Comparison of ENCODE assay signal across 1 cellular context in genomic region chr22:43273902-43274484, GRCh38.
A peak's percentile ranks its signal among the peaks of the same experiment; 100 is the strongest.
TF ChIP-seq lines count a peak whose summit lies in the region.

No MANE protein-coding gene starts in this region.

TF ChIP-seq in HepG2, 621 proteins besides CTCF, POLR2A, EP300 and RAD21 (continued from another document):
- TF ChIP-seq, protein P1, sequence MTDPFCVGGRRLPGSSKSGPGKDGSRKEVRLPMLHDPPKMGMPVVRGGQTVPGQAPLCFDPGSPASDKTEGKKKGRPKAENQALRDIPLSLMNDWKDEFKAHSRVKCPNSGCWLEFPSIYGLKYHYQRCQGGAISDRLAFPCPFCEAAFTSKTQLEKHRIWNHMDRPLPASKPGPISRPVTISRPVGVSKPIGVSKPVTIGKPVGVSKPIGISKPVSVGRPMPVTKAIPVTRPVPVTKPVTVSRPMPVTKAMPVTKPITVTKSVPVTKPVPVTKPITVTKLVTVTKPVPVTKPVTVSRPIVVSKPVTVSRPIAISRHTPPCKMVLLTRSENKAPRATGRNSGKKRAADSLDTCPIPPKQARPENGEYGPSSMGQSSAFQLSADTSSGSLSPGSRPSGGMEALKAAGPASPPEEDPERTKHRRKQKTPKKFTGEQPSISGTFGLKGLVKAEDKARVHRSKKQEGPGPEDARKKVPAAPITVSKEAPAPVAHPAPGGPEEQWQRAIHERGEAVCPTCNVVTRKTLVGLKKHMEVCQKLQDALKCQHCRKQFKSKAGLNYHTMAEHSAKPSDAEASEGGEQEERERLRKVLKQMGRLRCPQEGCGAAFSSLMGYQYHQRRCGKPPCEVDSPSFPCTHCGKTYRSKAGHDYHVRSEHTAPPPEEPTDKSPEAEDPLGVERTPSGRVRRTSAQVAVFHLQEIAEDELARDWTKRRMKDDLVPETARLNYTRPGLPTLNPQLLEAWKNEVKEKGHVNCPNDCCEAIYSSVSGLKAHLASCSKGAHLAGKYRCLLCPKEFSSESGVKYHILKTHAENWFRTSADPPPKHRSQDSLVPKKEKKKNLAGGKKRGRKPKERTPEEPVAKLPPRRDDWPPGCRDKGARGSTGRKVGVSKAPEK (CRISPR knock-in tag; IDR thresholded peaks at IDR 0.05; ENCODE audit: borderline replicate concordance) = no peak
- TF ChIP-seq ZNF772 (CRISPR knock-in tag; IDR thresholded peaks at IDR 0.05) (no peak), HMGXB4 (CRISPR knock-in tag; IDR thresholded peaks at IDR 0.05; ENCODE audit: borderline replicate concordance in 1 of 2, low read depth in 1 of 2) (no peak), ZNF841 (CRISPR knock-in tag; IDR thresholded peaks at IDR 0.05; ENCODE audit: borderline replicate concordance) (no peak), IKZF4 (CRISPR knock-in tag; IDR thresholded peaks at IDR 0.05; ENCODE audit: borderline replicate concordance, low read depth, not compliant biosample characterization) (no peak), RBFOX2 (IDR thresholded peaks at IDR 0.05; ENCODE audit: low read depth, low read length) (no peak), SOX6 (IDR thresholded peaks at IDR 0.05) (no peak), SOX6 (CRISPR knock-in tag; IDR thresholded peaks at IDR 0.05) (no peak), ZNF781 (CRISPR knock-in tag; IDR thresholded peaks at IDR 0.05; ENCODE audit: borderline replicate concordance, not compliant biosample characterization) (no peak), ZNF543 (CRISPR knock-in tag; IDR thresholded peaks at IDR 0.05) (no peak), KDM6A (CRISPR knock-in tag; IDR thresholded peaks at IDR 0.05; ENCODE audit: low read depth) (no peak), BORCS8-MEF2B (CRISPR knock-in tag; IDR thresholded peaks at IDR 0.05) (no peak), STAG1 (CRISPR knock-in tag; IDR thresholded peaks at IDR 0.05) (peak; percentile 90), SMC3 (IDR thresholded peaks at IDR 0.05; ENCODE audit: low read length) (peak; percentile 81)
- TF ChIP-seq, protein P2, sequence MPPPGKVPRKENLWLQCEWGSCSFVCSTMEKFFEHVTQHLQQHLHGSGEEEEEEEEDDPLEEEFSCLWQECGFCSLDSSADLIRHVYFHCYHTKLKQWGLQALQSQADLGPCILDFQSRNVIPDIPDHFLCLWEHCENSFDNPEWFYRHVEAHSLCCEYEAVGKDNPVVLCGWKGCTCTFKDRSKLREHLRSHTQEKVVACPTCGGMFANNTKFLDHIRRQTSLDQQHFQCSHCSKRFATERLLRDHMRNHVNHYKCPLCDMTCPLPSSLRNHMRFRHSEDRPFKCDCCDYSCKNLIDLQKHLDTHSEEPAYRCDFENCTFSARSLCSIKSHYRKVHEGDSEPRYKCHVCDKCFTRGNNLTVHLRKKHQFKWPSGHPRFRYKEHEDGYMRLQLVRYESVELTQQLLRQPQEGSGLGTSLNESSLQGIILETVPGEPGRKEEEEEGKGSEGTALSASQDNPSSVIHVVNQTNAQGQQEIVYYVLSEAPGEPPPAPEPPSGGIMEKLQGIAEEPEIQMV (CRISPR knock-in tag; IDR thresholded peaks at IDR 0.05; ENCODE audit: low read depth) = no peak
- TF ChIP-seq, protein P3, sequence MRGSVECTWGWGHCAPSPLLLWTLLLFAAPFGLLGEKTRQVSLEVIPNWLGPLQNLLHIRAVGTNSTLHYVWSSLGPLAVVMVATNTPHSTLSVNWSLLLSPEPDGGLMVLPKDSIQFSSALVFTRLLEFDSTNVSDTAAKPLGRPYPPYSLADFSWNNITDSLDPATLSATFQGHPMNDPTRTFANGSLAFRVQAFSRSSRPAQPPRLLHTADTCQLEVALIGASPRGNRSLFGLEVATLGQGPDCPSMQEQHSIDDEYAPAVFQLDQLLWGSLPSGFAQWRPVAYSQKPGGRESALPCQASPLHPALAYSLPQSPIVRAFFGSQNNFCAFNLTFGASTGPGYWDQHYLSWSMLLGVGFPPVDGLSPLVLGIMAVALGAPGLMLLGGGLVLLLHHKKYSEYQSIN (CRISPR knock-in tag; IDR thresholded peaks at IDR 0.05; ENCODE audit: borderline replicate concordance) = no peak
